Comparison of ENCODE assay signal across 18 cellular contexts in genomic region chrX:11117751-11118150, GRCh38.
"Had no signal": no experiment of that assay in that cellular context is flagged by ENCODE, and none has a peak within 500 bp of the region (broad histone marks: within the 10 kb centered on the region; RNA-seq: fewer than 3 reads in every experiment).

No MANE protein-coding gene starts in this region.

- H3K4me2 ChIP-seq: smooth muscle cell had no signal

- DNase-seq: effector memory CD8-positive, alpha-beta T cell; esophagus squamous epithelium; foreskin melanocyte; heart left ventricle; hippocampal formation; kidney glomerular epithelial cell; mammary epithelial cell; mucosa of descending colon; naive thymus-derived CD8-positive, alpha-beta T cell; posterior cingulate gyrus; right cardiac atrium; stimulated activated CD4-positive, alpha-beta T cell treated with anti-CD3 and anti-CD28 coated beads, Interleukin-2, amount 100 ng/mL, for 48 hours; stimulated activated naive CD4-positive, alpha-beta T cell treated with Interleukin-2 at 50 U/mL for 16 hours; trophoblast cell had no signal

- H3K9me3 ChIP-seq: esophagus squamous epithelium, heart left ventricle, mucosa of descending colon, neutrophil had no signal

- ATAC-seq: effector memory CD8-positive, alpha-beta T cell; heart left ventricle; left lobe of liver; mucosa of descending colon; naive thymus-derived CD8-positive, alpha-beta T cell; right cardiac atrium had no signal

- H3K27me3 ChIP-seq: esophagus squamous epithelium, heart left ventricle, neutrophil had no signal

- H3K27ac ChIP-seq: epithelial cell of prostate, esophagus squamous epithelium, heart left ventricle, neutrophil had no signal

- H3K4me3 ChIP-seq: esophagus squamous epithelium, heart left ventricle, mucosa of descending colon, smooth muscle cell had no signal
